In genomic region chr12:104602901-104603300, GRCh38 we compare ENCODE assay signal across 17 cellular contexts.
DNase-seq lines count a peak whose midpoint lies in the region; ATAC-seq and TF ChIP-seq lines count a peak whose summit lies in the region.
"Had no signal": no experiment of that assay in that cellular context is flagged by ENCODE, and none has a peak within 500 bp of the region (broad histone marks: within the 10 kb centered on the region; RNA-seq: fewer than 3 reads in every experiment).

No MANE protein-coding gene starts in this region.

- H3K36me3 ChIP-seq in HCT116 (ENCODE audit: control insufficient read depth in 1 of 2, insufficient read depth in 2 of 2, low read length in 2 of 2), result no peaks in the 10 kb centered on the region
- H3K36me3 ChIP-seq in mesendoderm (ENCODE audit: control insufficient read depth, insufficient read depth, low read length), result no peaks in the 10 kb centered on the region
- H3K36me3 ChIP-seq: adrenal gland, lower lobe of right lung had no signal

- no peak overlapping the region for H2BK15ac ChIP-seq in mesendoderm (replicated peaks; ENCODE audit: low read depth)

- no peak overlapping the region for H2BK5ac ChIP-seq in mesendoderm (ENCODE audit: low read length)

- intact Hi-C loops in HCT116 (cut with micrococcal nuclease), result loop anchor here (10.0 kb wide), 1 partner anchor 218 kb away; no protein-coding TSS in a partner anchor

- H3K23ac ChIP-seq in mesendoderm (ENCODE audit: low read length), result no peak overlapping the region

- H3K9me3 Mint-ChIP-seq in activated T-helper 17 cell treated with anti-CD3 and anti-CD28 coated beads, Interleukin-2, amount 50 U/mL, for 72 hours, result no peaks in the 10 kb centered on the region
- H3K9me3 Mint-ChIP-seq: activated T-cell treated with anti-CD3 and anti-CD28 coated beads, Interleukin-2, amount 50 U/mL, for 72 hours had no signal

- H2AFZ ChIP-seq in HCT116 (ENCODE audit: low read depth, low read length, poor library complexity, severe bottlenecking), result no peak overlapping the region

- RAD21 ChIA-PET in HCT116 (lab: Charles Lee; ENCODE audit: low non-redundant PET in 1 of 2, low total read pairs in 2 of 2, uncharacterized antibody in 2 of 2, unreplicated experiment in 2 of 2), result no interaction called here

- H3K27ac Mint-ChIP-seq in activated T-helper 17 cell treated with anti-CD3 and anti-CD28 coated beads, Interleukin-2, amount 50 U/mL, for 72 hours, result peak overlapping the region; percentile 98

- no peak overlapping the region for H4K8ac ChIP-seq in mesendoderm (ENCODE audit: low read depth, low read length)

- no peaks in the 10 kb centered on the region for H3K9me2 ChIP-seq in HCT116 (ENCODE audit: insufficient read depth)

- no peak overlapping the region for H2AK5ac ChIP-seq in mesendoderm (ENCODE audit: low read length)

- POLR2A ChIA-PET in HCT116 (lab: Charles Lee), result interaction anchor here (1.6 kb wide), 1 partner anchor 9 kb away, joined by 3 read pairs; no protein-coding TSS in a partner anchor

- no peaks in the 10 kb centered on the region for H3K27me3 Mint-ChIP-seq in activated T-helper 17 cell treated with anti-CD3 and anti-CD28 coated beads, Interleukin-2, amount 50 U/mL, for 72 hours

- no peaks in the 10 kb centered on the region for H3K79me1 ChIP-seq in mesendoderm (ENCODE audit: low read length)

- TF ChIP-seq CTCF in HCT116 (IDR thresholded peaks at IDR 0.05 in 2 of 3, conservative IDR thresholded peaks at IDR 0.05 in 1 of 3; ENCODE audit: borderline replicate concordance in 1 of 3, insufficient read depth in 1 of 3, low read depth in 2 of 3, low read length in 2 of 3), result no peak

- no CpG with 5 or more reads among the region's 2 CpGs for WGBS in mesendoderm (ENCODE audit: extremely low coverage, insufficient coverage, low lambda C conversion rate)

- peak overlapping the region; percentile 78 for H3K27ac ChIP-seq in HCT116 (ENCODE audit: low read depth, low read length)
- no peak overlapping the region for H3K27ac ChIP-seq in mesendoderm (ENCODE audit: low read depth, low read length)

- DNase-seq in A172 (ENCODE audit: low spot score) (peak; percentile 42), HCT116 (ENCODE audit: low read depth, low spot score) (no peak), kidney tubule cell (ENCODE audit: low spot score) (peak; percentile 69), RPMI8226 (no peak), DMS53 (lab: John Stamatoyannopoulos, UW) (no peak), mesendoderm (no peak)
- DNase-seq: activated CD4-positive, CD25-positive, alpha-beta regulatory T cell treated with anti-CD3 and anti-CD28 coated beads, Interleukin-2, amount 50 U/mL, for 72 hours; activated T-cell treated with anti-CD3 and anti-CD28 coated beads, Interleukin-2, amount 50 U/mL, for 72 hours; adrenal gland; DMS153; lower lobe of right lung; NCI-H2227 treated with DMSO at 0.1 percent for 48 hours; occipital lobe; spleen; substantia nigra had no signal

- peaks cover 54% of the 10 kb centered on the region for H3K4me1 Mint-ChIP-seq in activated T-helper 17 cell treated with anti-CD3 and anti-CD28 coated beads, Interleukin-2, amount 50 U/mL, for 72 hours

- CTCF ChIA-PET in HCT116 (lab: Charles Lee), result interaction anchor here (1.7 kb wide), 1 partner anchor 221 kb away, joined by 3 read pairs; no protein-coding TSS in a partner anchor

- no peaks in the 10 kb centered on the region for H3K79me2 ChIP-seq in HCT116 (ENCODE audit: insufficient read depth, low read length)
- no peaks in the 10 kb centered on the region for H3K79me2 ChIP-seq in mesendoderm (ENCODE audit: control insufficient read depth, insufficient read depth, low read length)

- no peaks in the 10 kb centered on the region for H3K9me3 ChIP-seq in HCT116 (ENCODE audit: control insufficient read depth in 1 of 2, insufficient read depth in 1 of 2, low read depth in 1 of 2, low read length in 2 of 2)
- H3K9me3 ChIP-seq: adrenal gland, lower lobe of right lung, spleen had no signal

- no peak for TF ChIP-seq RAD21 in HCT116 (IDR thresholded peaks at IDR 0.05; ENCODE audit: low read depth)

- no peak overlapping the region for H3K4ac ChIP-seq in mesendoderm (ENCODE audit: low read depth, low read length)

- H3K56ac ChIP-seq in mesendoderm (ENCODE audit: low read length), result no peak overlapping the region

- H3K18ac ChIP-seq in mesendoderm (ENCODE audit: low read length), result no peak overlapping the region

- no peak for TF ChIP-seq POLR2A in HCT116 (IDR thresholded peaks at IDR 0.05; ENCODE audit: borderline replicate concordance, extremely low read depth, insufficient read depth, insufficient read length)

- H3K4me2 ChIP-seq in HCT116 (ENCODE audit: low read length) (peak overlapping the region; percentile 79), mesendoderm (ENCODE audit: low read length) (no peak overlapping the region)

- BruUV-seq in HCT116 (replicated peaks; lab: Mats Ljungman, UMichigan), result no TSS peak

- H4K20me1 ChIP-seq in HCT116 (ENCODE audit: insufficient read depth), result no peaks in the 10 kb centered on the region

- H3K4me3 ChIP-seq in HCT116 (replicated peaks in 1 of 2; ENCODE audit: low read depth in 1 of 2, low read length in 2 of 2) (peak overlapping the region in 1 of 2 experiments; percentile 49; a peak in 1 of 4 replicates), mesendoderm (ENCODE audit: low read length) (no peak overlapping the region)
- H3K4me3 ChIP-seq: adrenal gland, lower lobe of right lung, spleen had no signal

- ATAC-seq in HCT116 (peak; percentile 10; the same call in 1 of the 2 replicates), HG02852 (IDR thresholded peaks at IDR 0.05; ENCODE audit: unreplicated experiment) (no peak)
- no peak for ATAC-seq in activated T-helper 17 cell treated with anti-CD3 and anti-CD28 coated beads, Interleukin-2, amount 50 U/mL, for 72 hours (replicated peaks)
- ATAC-seq: lower lobe of right lung had no signal

- H2BK120ac ChIP-seq in mesendoderm (ENCODE audit: low read depth, low read length), result no peak overlapping the region

- H4K5ac ChIP-seq in mesendoderm (ENCODE audit: low read length), result no peak overlapping the region

- H3K36me3 Mint-ChIP-seq in activated T-helper 17 cell treated with anti-CD3 and anti-CD28 coated beads, Interleukin-2, amount 50 U/mL, for 72 hours (ENCODE audit: low read depth), result peaks cover 25% of the 10 kb centered on the region

- H3K27me3 ChIP-seq in HCT116 (ENCODE audit: insufficient read depth, low read length), result no peaks in the 10 kb centered on the region
- no peaks in the 10 kb centered on the region for H3K27me3 ChIP-seq in mesendoderm (ENCODE audit: insufficient read depth, low read length, poor library complexity)
- H3K27me3 ChIP-seq: adrenal gland, spleen had no signal

- H3K9ac ChIP-seq in HCT116 (ENCODE audit: low read length) (peak overlapping the region; percentile 46; the same call in 1 of the 2 replicates), mesendoderm (ENCODE audit: low read length) (no peak overlapping the region)

- H3K4me3 Mint-ChIP-seq in activated T-helper 17 cell treated with anti-CD3 and anti-CD28 coated beads, Interleukin-2, amount 50 U/mL, for 72 hours, result peak overlapping the region; percentile 60

- H3K4me1 ChIP-seq in HCT116 (ENCODE audit: control insufficient read depth in 1 of 2, insufficient read depth in 2 of 2, low read length in 2 of 2), result peaks cover 43 to 68% of the 10 kb centered on the region in 2 experiments
- peaks cover 4% of the 10 kb centered on the region for H3K4me1 ChIP-seq in mesendoderm (ENCODE audit: control insufficient read depth, low read depth, low read length)

TF ChIP-seq in HCT116, 20 proteins besides CTCF, POLR2A, EP300 and RAD21:
- no peak for TF ChIP-seq EZH2 (IDR thresholded peaks at IDR 0.05)
- TF ChIP-seq ATF3 (IDR thresholded peaks at IDR 0.05), result no peak
- TF ChIP-seq YY1 (IDR thresholded peaks at IDR 0.05; ENCODE audit: extremely low read depth, insufficient replicate concordance, low read depth, low read length), result no peak
- no peak for TF ChIP-seq ZFX (IDR thresholded peaks at IDR 0.05)
- TF ChIP-seq, protein P1, sequence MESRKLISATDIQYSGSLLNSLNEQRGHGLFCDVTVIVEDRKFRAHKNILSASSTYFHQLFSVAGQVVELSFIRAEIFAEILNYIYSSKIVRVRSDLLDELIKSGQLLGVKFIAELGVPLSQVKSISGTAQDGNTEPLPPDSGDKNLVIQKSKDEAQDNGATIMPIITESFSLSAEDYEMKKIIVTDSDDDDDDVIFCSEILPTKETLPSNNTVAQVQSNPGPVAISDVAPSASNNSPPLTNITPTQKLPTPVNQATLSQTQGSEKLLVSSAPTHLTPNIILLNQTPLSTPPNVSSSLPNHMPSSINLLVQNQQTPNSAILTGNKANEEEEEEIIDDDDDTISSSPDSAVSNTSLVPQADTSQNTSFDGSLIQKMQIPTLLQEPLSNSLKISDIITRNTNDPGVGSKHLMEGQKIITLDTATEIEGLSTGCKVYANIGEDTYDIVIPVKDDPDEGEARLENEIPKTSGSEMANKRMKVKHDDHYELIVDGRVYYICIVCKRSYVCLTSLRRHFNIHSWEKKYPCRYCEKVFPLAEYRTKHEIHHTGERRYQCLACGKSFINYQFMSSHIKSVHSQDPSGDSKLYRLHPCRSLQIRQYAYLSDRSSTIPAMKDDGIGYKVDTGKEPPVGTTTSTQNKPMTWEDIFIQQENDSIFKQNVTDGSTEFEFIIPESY (IDR thresholded peaks at IDR 0.05; ENCODE audit: extremely low read depth, insufficient replicate concordance, low read length), result no peak
- TF ChIP-seq ELF1 (IDR thresholded peaks at IDR 0.05; ENCODE audit: borderline replicate concordance, low read depth), result no peak
- no peak for TF ChIP-seq CBX3 (IDR thresholded peaks at IDR 0.05; ENCODE audit: low read depth)
- TF ChIP-seq JUND (IDR thresholded peaks at IDR 0.05), result no peak

Comparison
In these comparisons a context has a peak if more than half of its experiments do, and no peak if none do; other contexts are left out.
1. DNase-seq: peak in A172 (single experiment) and kidney tubule cell (single experiment); none in HCT116 (single experiment), RPMI8226 (single experiment), DMS53 (single experiment) and mesendoderm (single experiment).